Comparison of ENCODE assay signal across 1 cellular context in the genomic region with DNA sequence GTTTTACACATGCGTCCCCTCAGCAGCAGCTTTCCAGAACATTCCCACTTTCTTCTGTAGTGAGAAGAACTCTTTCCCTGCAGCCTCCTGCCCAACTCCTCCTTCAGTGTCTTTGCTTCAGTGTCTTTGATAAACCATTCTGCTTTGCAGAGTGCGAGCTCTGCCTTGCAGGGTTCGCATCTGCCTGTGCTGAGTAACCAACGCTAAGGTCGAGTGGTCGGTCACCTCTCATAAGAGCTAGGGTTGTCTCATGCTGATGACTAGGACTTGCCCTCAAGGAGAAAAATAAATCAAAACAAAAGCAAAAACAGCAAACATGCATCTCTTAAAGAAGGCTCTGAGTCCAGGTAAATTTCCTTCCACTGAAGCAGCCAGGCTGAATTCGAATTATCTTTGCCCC.
TF ChIP-seq lines count a peak whose summit lies in the region.

No MANE protein-coding gene starts in this region.

TF ChIP-seq in GM12878, 131 proteins besides CTCF, POLR2A, EP300 and RAD21:
- TF ChIP-seq, protein P1, sequence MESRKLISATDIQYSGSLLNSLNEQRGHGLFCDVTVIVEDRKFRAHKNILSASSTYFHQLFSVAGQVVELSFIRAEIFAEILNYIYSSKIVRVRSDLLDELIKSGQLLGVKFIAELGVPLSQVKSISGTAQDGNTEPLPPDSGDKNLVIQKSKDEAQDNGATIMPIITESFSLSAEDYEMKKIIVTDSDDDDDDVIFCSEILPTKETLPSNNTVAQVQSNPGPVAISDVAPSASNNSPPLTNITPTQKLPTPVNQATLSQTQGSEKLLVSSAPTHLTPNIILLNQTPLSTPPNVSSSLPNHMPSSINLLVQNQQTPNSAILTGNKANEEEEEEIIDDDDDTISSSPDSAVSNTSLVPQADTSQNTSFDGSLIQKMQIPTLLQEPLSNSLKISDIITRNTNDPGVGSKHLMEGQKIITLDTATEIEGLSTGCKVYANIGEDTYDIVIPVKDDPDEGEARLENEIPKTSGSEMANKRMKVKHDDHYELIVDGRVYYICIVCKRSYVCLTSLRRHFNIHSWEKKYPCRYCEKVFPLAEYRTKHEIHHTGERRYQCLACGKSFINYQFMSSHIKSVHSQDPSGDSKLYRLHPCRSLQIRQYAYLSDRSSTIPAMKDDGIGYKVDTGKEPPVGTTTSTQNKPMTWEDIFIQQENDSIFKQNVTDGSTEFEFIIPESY (IDR thresholded peaks at IDR 0.05): no peak
- TF ChIP-seq, protein P2, sequence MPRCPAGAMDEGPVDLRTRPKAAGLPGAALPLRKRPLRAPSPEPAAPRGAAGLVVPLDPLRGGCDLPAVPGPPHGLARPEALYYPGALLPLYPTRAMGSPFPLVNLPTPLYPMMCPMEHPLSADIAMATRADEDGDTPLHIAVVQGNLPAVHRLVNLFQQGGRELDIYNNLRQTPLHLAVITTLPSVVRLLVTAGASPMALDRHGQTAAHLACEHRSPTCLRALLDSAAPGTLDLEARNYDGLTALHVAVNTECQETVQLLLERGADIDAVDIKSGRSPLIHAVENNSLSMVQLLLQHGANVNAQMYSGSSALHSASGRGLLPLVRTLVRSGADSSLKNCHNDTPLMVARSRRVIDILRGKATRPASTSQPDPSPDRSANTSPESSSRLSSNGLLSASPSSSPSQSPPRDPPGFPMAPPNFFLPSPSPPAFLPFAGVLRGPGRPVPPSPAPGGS (IDR thresholded peaks at IDR 0.05; ENCODE audit: borderline replicate concordance, insufficient read depth, low read depth, low read length, poor library complexity, severe bottlenecking): peak; percentile 61
